In genomic region chr11:57321388-57321995, GRCh38 we compare ENCODE assay signal across 9 cellular contexts. TPM values are rescaled to one million over a fixed set of nuclear protein-coding genes. Genes with fewer than 3 reads are reported as not detected.
A peak's percentile ranks its signal among the peaks of the same experiment; 100 is the strongest.
DNase-seq lines count a peak whose midpoint lies in the region; ATAC-seq, FAIRE-seq and TF ChIP-seq lines count a peak whose summit lies in the region.
"Had no signal": no experiment of that assay in that cellular context is flagged by ENCODE, and none has a peak within 500 bp of the region (broad histone marks: within the 10 kb centered on the region; RNA-seq: fewer than 3 reads in every experiment).

No MANE protein-coding gene starts in this region.

- POLR2A ChIA-PET in CD4-positive, alpha-beta T cell (lab: Charles Lee), result interaction anchor here (0.6 to 1.1 kb wide), 2 partner anchors 9 to 10 kb away, joined by 5 read pairs; no protein-coding TSS in a partner anchor
- POLR2A ChIA-PET in PC-3 (lab: Charles Lee; ENCODE audit: unreplicated experiment), result interaction anchor here (0.7 to 1.2 kb wide), 2 partner anchors 10 to 209 kb away, joined by 4 to 12 read pairs; no protein-coding TSS in a partner anchor

- H3K9me3 ChIP-seq in CD4-positive, alpha-beta T cell (ENCODE audit: control insufficient read depth, low read length), result no peaks in the 10 kb centered on the region
- H3K9me3 ChIP-seq in PC-3 (ENCODE audit: low read length), result no peaks in the 10 kb centered on the region
- H3K9me3 ChIP-seq in pancreas, result no peaks in the 10 kb centered on the region

- TF ChIP-seq POLR2A in erythroblast (IDR thresholded peaks at IDR 0.05; ENCODE audit: low read length), result no peak

- H3K27ac Mint-ChIP-seq in CD4-positive, alpha-beta T cell, result peak overlapping the region; percentile 66

- no peaks in the 10 kb centered on the region for H3K27me3 ChIP-seq in CD4-positive, alpha-beta T cell (ENCODE audit: control insufficient read depth, insufficient read depth, low read length)
- H3K27me3 ChIP-seq in PC-3 (ENCODE audit: low read length), result no peaks in the 10 kb centered on the region
- no peaks in the 10 kb centered on the region for H3K27me3 ChIP-seq in pancreas

- no peaks in the 10 kb centered on the region for H3K9me2 ChIP-seq in PC-3 (replicated peaks; ENCODE audit: low read length)

- 16 to 22% methylated on average over 5 of the region's 5 CpGs for WGBS in pancreas, 2 donors

- H3K4me2 ChIP-seq in PC-3 (ENCODE audit: low read length), result peak overlapping the region; percentile 93

- FAIRE-seq in pancreas (lab: Jason Lieb, UNC), result no peak
- FAIRE-seq: colon had no signal

- H3K4me3 Mint-ChIP-seq in CD4-positive, alpha-beta T cell, result peak overlapping the region; percentile 48

- DNase-seq in CD4-positive, alpha-beta T cell, result no peak
- DNase-seq in PC-3 (no peak), erythroblast (lab: John Stamatoyannopoulos, UW) (peak; percentile 46 to 62), pancreas (peak in 4 of 6 donors; percentile 39 to 69 (median 60)), DMS114 treated with DMSO at 0.1 percent for 48 hours (lab: John Stamatoyannopoulos, UW; ENCODE audit: unreplicated experiment) (no peak), OCI-M1 (lab: John Stamatoyannopoulos, UW) (no peak), GM03348 (ENCODE audit: low spot score) (no peak)
- DNase-seq in activated CD4-positive, CD25-positive, alpha-beta regulatory T cell treated with anti-CD3 and anti-CD28 coated beads, Interleukin-2, amount 50 U/mL, for 72 hours, result no peak

- H3K36me3 ChIP-seq in PC-3 (ENCODE audit: low read depth, low read length), result peaks cover 27% of the 10 kb centered on the region
- peaks cover 0 to 19% (median 9%) of the 10 kb centered on the region in 3 donors for H3K36me3 ChIP-seq in pancreas

- H3K4me1 ChIP-seq in PC-3 (ENCODE audit: insufficient read depth, low read length), result peaks cover 46% of the 10 kb centered on the region
- peaks cover 35 to 69% (median 52%) of the 10 kb centered on the region in 3 donors for H3K4me1 ChIP-seq in pancreas

- no peak overlapping the region for H3K27ac ChIP-seq in CD4-positive, alpha-beta T cell (ENCODE audit: low read depth, low read length)
- H3K27ac ChIP-seq in PC-3 (ENCODE audit: low read length) (peak overlapping the region; percentile 82), pancreas (peak overlapping the region; percentile 74 to 96 (median 88))

- CTCF ChIA-PET in CD4-positive, alpha-beta T cell (lab: Charles Lee), result interaction anchor here (0.6 to 0.8 kb wide), 4 partner anchors 14 to 1268 kb away, joined by 3 to 4 read pairs (median 4); no protein-coding TSS in a partner anchor
- CTCF ChIA-PET in PC-3 (lab: Charles Lee), result interaction anchor here (0.9 to 1.4 kb wide), 3 partner anchors 10 to 24 kb away, joined by 4 to 8 read pairs (median 8); partner anchors contain the start of gene SSRP1

- H3K9me3 Mint-ChIP-seq in CD4-positive, alpha-beta T cell, result no peaks in the 10 kb centered on the region

- H3K9ac ChIP-seq in PC-3 (ENCODE audit: low read length), result peak overlapping the region; percentile 56

- H3F3A ChIP-seq in PC-3 (ENCODE audit: low read length, unreplicated experiment), result peaks cover 7% of the 10 kb centered on the region

- no peaks in the 10 kb centered on the region for H3K27me3 Mint-ChIP-seq in CD4-positive, alpha-beta T cell

- H3K4me3 ChIP-seq in PC-3 (ENCODE audit: low read length) (peak overlapping the region; percentile 85), pancreas (peak overlapping the region in 2 of 4 donors; percentile 75 to 76)

- no TSS peak for BruUV-seq in PC-3 (replicated peaks; lab: Mats Ljungman, UMichigan)

- peaks cover 14% of the 10 kb centered on the region; the same call in 1 of the 2 replicates for H4K20me1 ChIP-seq in PC-3 (ENCODE audit: low read length)

- H2AFZ ChIP-seq in PC-3 (ENCODE audit: low read length), result peak overlapping the region; percentile 8; the same call in 1 of the 2 replicates

- H3K79me2 ChIP-seq in PC-3 (ENCODE audit: low read length), result peaks cover 42% of the 10 kb centered on the region

- peaks cover 37% of the 10 kb centered on the region for H3K36me3 Mint-ChIP-seq in CD4-positive, alpha-beta T cell (ENCODE audit: low read depth)

- intact Hi-C loops in CD4-positive, alpha-beta T cell (cut with DNase I, micrococcal nuclease), result loop anchor here (10.0 kb wide), 3 partner anchors 423 to 1823 kb away; partner anchors contain the start of genes FAM111A (in 1 of the 2) and SELENOH (in 1 of the 2)
- intact Hi-C loops in PC-3 (cut with micrococcal nuclease), result loop anchor here (5.0 kb wide), 1 partner anchor 1256 kb away; the partner anchor contains the start of genes LPXN and ZFP91
- intact Hi-C loops in pancreas (cut with DNase I), result no loop called here

- H3K4me1 Mint-ChIP-seq in CD4-positive, alpha-beta T cell (ENCODE audit: low read depth), result peaks cover 35% of the 10 kb centered on the region

- no peak for ATAC-seq in CD4-positive, alpha-beta T cell (ENCODE audit: poor library complexity)
- no peak for ATAC-seq in PC-3
- no peak for ATAC-seq in pancreas

- no peak for TF ChIP-seq CTCF in CD4-positive, alpha-beta T cell (IDR thresholded peaks at IDR 0.05)
- no peak for TF ChIP-seq CTCF in PC-3 (conservative IDR thresholded peaks at IDR 0.05; ENCODE audit: low read depth, low read length)
- no peak for TF ChIP-seq CTCF in pancreas (IDR thresholded peaks at IDR 0.05)

RNA-seq across cellular contexts. Expression of gene TNKS1BP1, which starts 3.3 kb away (rescaled TPM):
- total RNA-seq in CD4-positive, alpha-beta T cell, result 10 to 100 TPM; 12.9 to 13.2 TPM
- 89.6 and 143 TPM in 2 replicates for total RNA-seq in PC-3 (2014; rRNA removed)
- total RNA-seq in pancreas, result 100 to 1,000 TPM in 1 of 6 donors, 10 to 100 TPM in 5; 63.4 to 109 (median 77.3) TPM
- 100 to 1,000 TPM; 111 to 172 TPM for polyA plus RNA-seq in pancreas

RNA-seq across cellular contexts. Expression of gene SSRP1, which starts 14.2 kb away (rescaled TPM):
- 10 to 100 TPM; 36.7 to 41.2 TPM for total RNA-seq in CD4-positive, alpha-beta T cell
- total RNA-seq in PC-3 (2014; rRNA removed) (228 and 341 TPM in 2 replicates), pancreas (10 to 100 TPM; 35.3 to 61.9 (median 45.4) TPM)
- polyA plus RNA-seq in pancreas, result 10 to 100 TPM; 20.5 to 41.8 TPM

RNA-seq across cellular contexts. Expression of gene P2RX3, which starts 16.7 kb away (rescaled TPM):
- total RNA-seq in CD4-positive, alpha-beta T cell, result not detected
- total RNA-seq in PC-3 (2014; rRNA removed) (not detected in 2 replicates), pancreas (under 1 TPM in 2 of 6 donors, not detected in 4; 0.16 TPM)
- under 1 TPM in 1 of 2 donors, not detected in 1; 0.07 TPM for polyA plus RNA-seq in pancreas

RNA-seq across cellular contexts. Expression of gene PRG3, which starts 59.5 kb away (rescaled TPM):
- not detected for total RNA-seq in CD4-positive, alpha-beta T cell
- total RNA-seq in PC-3 (2014; rRNA removed) (not detected in 2 replicates), pancreas (not detected)
- not detected for polyA plus RNA-seq in pancreas

Comparison
In these comparisons a context has a peak if more than half of its experiments do, and no peak if none do; other contexts are left out.
1. DNase-seq: peak in erythroblast (2 of 2) and pancreas (4 of 6); none in CD4-positive, alpha-beta T cell (0 of 10), PC-3 (single experiment), DMS114 treated with DMSO at 0.1 percent for 48 hours (single experiment), OCI-M1 (single experiment), GM03348 (single experiment) and activated CD4-positive, CD25-positive, alpha-beta regulatory T cell treated with anti-CD3 and anti-CD28 coated beads, Interleukin-2, amount 50 U/mL, for 72 hours (single experiment).
2. intact Hi-C loops: an anchor here in CD4-positive, alpha-beta T cell (10.0 kb wide) and PC-3 (5.0 kb wide); none called in pancreas.